Comparison of ENCODE assay signal across 33 cellular contexts in genomic region chr5:73620335-73620687, GRCh38. TPM values are rescaled to one million over a fixed set of nuclear protein-coding genes. Genes with fewer than 3 reads are reported as not detected.
"Had no signal": no experiment of that assay in that cellular context is flagged by ENCODE, and none has a peak within 500 bp of the region (broad histone marks: within the 10 kb centered on the region; RNA-seq: fewer than 3 reads in every experiment).

No MANE protein-coding gene starts in this region.

- H3K4me3 Mint-ChIP-seq: immature natural killer cell; memory B cell; natural killer cell; stimulated activated naive CD8-positive, alpha-beta T cell treated with anti-CD3 and anti-CD28 coated beads, Interleukin-15, amount 100 ng/mL, for 72 hours had no signal

- H3K27ac Mint-ChIP-seq: immature natural killer cell; memory B cell; natural killer cell; stimulated activated naive CD8-positive, alpha-beta T cell treated with anti-CD3 and anti-CD28 coated beads, Interleukin-15, amount 100 ng/mL, for 72 hours had no signal

- H3K36me3 ChIP-seq: esophagus muscularis mucosa, gastroesophageal sphincter, heart right ventricle, lower lobe of right lung, ovary, suprapubic skin, transverse colon, vagina had no signal

- H3K36me3 Mint-ChIP-seq: immature natural killer cell, memory B cell, natural killer cell had no signal

- H3K4me3 ChIP-seq: coronary artery, esophagus muscularis mucosa, gastroesophageal sphincter, heart right ventricle, lower lobe of right lung, ovary, psoas muscle, suprapubic skin, transverse colon, vagina had no signal

- H3K4me1 Mint-ChIP-seq: memory B cell; stimulated activated naive CD8-positive, alpha-beta T cell treated with anti-CD3 and anti-CD28 coated beads, Interleukin-15, amount 100 ng/mL, for 72 hours had no signal

- H3K27me3 ChIP-seq: esophagus muscularis mucosa, foreskin keratinocyte, gastroesophageal sphincter, ovary, suprapubic skin, transverse colon, vagina had no signal

- DNase-seq: dermis blood vessel endothelial cell; effector memory CD4-positive, alpha-beta T cell; foreskin keratinocyte; heart right ventricle; hypothalamus; immature natural killer cell; islet precursor cell; kidney glomerular epithelial cell; left colon; left ventricle myocardium superior; lower lobe of right lung; natural killer cell; occipital lobe; ovary; posterior cingulate gyrus; psoas muscle; right cardiac atrium; small intestine; stimulated activated CD4-positive, alpha-beta T cell treated with anti-CD3 and anti-CD28 coated beads, Interleukin-12 subunit alpha, Interleukin-12 subunit beta, amount 100 ng/mL, for 4 hours; stimulated activated CD4-positive, alpha-beta T cell treated with anti-CD3 and anti-CD28 coated beads, Interleukin-1b, Interleukin-23, amount 100 ng/mL, for 48 hours; stimulated activated CD4-positive, alpha-beta T cell treated with anti-CD3 and anti-CD28 coated beads, Interleukin-4, amount 100 ng/mL, for 1 hour; stimulated activated CD8-positive, alpha-beta memory T cell treated with anti-CD3 and anti-CD28 coated beads, Interleukin-4, amount 100 ng/mL, for 48 hours; stimulated activated naive CD4-positive, alpha-beta T cell; stimulated activated naive CD8-positive, alpha-beta T cell treated with anti-CD3 and anti-CD28 coated beads, Interleukin-15, amount 100 ng/mL, for 72 hours; transverse colon had no signal

- H3K9me3 Mint-ChIP-seq: immature natural killer cell; memory B cell; natural killer cell; stimulated activated naive CD8-positive, alpha-beta T cell treated with anti-CD3 and anti-CD28 coated beads, Interleukin-15, amount 100 ng/mL, for 72 hours had no signal

- H3K27ac ChIP-seq: coronary artery, esophagus muscularis mucosa, foreskin keratinocyte, gastroesophageal sphincter, heart right ventricle, lower lobe of right lung, ovary, psoas muscle, suprapubic skin, transverse colon, vagina had no signal

- ATAC-seq: foreskin keratinocyte; gastroesophageal sphincter; heart right ventricle; left colon; left ventricle myocardium superior; lower lobe of right lung; natural killer cell; psoas muscle; right cardiac atrium; stimulated activated naive CD8-positive, alpha-beta T cell treated with anti-CD3 and anti-CD28 coated beads, Interleukin-15, amount 100 ng/mL, for 72 hours had no signal

- H3K9me3 ChIP-seq: esophagus muscularis mucosa, gastroesophageal sphincter, heart right ventricle, lower lobe of right lung, ovary, psoas muscle, suprapubic skin, transverse colon, vagina had no signal

- FAIRE-seq: endothelial cell of umbilical vein, small intestine had no signal

RNA-seq across cellular contexts. Expression of gene ARHGEF28, which starts 5.7 kb away (rescaled TPM):
- polyA plus RNA-seq: neural cell had no signal
